14 cellular contexts compared by ENCODE assay signal in genomic region chr20:25197870-25198190, GRCh38. TPM values are rescaled to one million over a fixed set of nuclear protein-coding genes. Genes with fewer than 3 reads are reported as not detected.
DNase-seq lines count a peak whose midpoint lies in the region; ATAC-seq and TF ChIP-seq lines count a peak whose summit lies in the region.
"Had no signal": no experiment of that assay in that cellular context is flagged by ENCODE, and none has a peak within 500 bp of the region (broad histone marks: within the 10 kb centered on the region; RNA-seq: fewer than 3 reads in every experiment).

No MANE protein-coding gene starts in this region.

- intact Hi-C loops in natural killer cell (cut with micrococcal nuclease), result loop anchor here (2.0 kb wide), 1 partner anchor 205 kb away; the partner anchor contains the start of gene APMAP

- in situ Hi-C loops in GM23248 (cut with MboI), result no loop called here

- no peak for TF ChIP-seq CTCF in C4-2B (conservative IDR thresholded peaks at IDR 0.05)
- no peak for TF ChIP-seq CTCF in DND-41 (IDR thresholded peaks at IDR 0.05; ENCODE audit: borderline replicate concordance, extremely low read depth, low read length, poor library complexity, severe bottlenecking)
- no peak for TF ChIP-seq CTCF in natural killer cell (IDR thresholded peaks at IDR 0.05)
- no peak for TF ChIP-seq CTCF in GM20000 (IDR thresholded peaks at IDR 0.05; ENCODE audit: extremely low read depth, missing control alignments)

- no peaks in the 10 kb centered on the region for H3K9me2 ChIP-seq in GM23248 (ENCODE audit: insufficient read depth)

- ATAC-seq in DND-41 (ENCODE audit: insufficient read depth, low read depth) (no peak), natural killer cell (no peak)
- ATAC-seq: left lobe of liver had no signal

- no peaks in the 10 kb centered on the region for H3K27me3 Mint-ChIP-seq in activated naive CD8-positive, alpha-beta T cell treated with anti-CD3 and anti-CD28 coated beads for 36 hours
- H3K27me3 Mint-ChIP-seq in natural killer cell (ENCODE audit: low read depth in 2 of 2), result no peaks in the 10 kb centered on the region

- H3K9me3 Mint-ChIP-seq in activated naive CD8-positive, alpha-beta T cell treated with anti-CD3 and anti-CD28 coated beads for 36 hours, result no peaks in the 10 kb centered on the region
- H3K9me3 Mint-ChIP-seq in natural killer cell, result no peaks in the 10 kb centered on the region

- H3K27ac ChIP-seq in C4-2B (peak overlapping the region; percentile 99), DND-41 (ENCODE audit: low read length) (no peak overlapping the region; the same call in 1 of the 2 replicates), GM23248 (no peak overlapping the region)
- H3K27ac ChIP-seq: SJSA1 had no signal

- WGBS in GM23248 (ENCODE audit: low coverage in 1 of 2, low lambda C conversion rate in 2 of 2, missing lambda C conversion rate in 2 of 2), 2 experiments, result 66 to 73% methylated on average over 3 of the region's 3 CpGs

- H3K36me3 ChIP-seq in DND-41 (ENCODE audit: insufficient read depth, low read length) (peaks cover 9% of the 10 kb centered on the region), GM23248 (ENCODE audit: low read depth) (no peaks in the 10 kb centered on the region)

- peak overlapping the region; percentile 14 for H3K27ac Mint-ChIP-seq in activated naive CD8-positive, alpha-beta T cell treated with anti-CD3 and anti-CD28 coated beads for 36 hours
- peak overlapping the region; percentile 4 to 79 for H3K27ac Mint-ChIP-seq in natural killer cell

- no peak for DNase-seq in DND-41
- DNase-seq in activated naive CD8-positive, alpha-beta T cell treated with anti-CD3 and anti-CD28 coated beads for 36 hours, result no peak
- no peak for DNase-seq in natural killer cell
- DNase-seq in GM23248, result no peak
- DNase-seq in HuH-7.5 (ENCODE audit: low spot score), result no peak
- DNase-seq in GM20000 (ENCODE audit: low spot score), result no peak
- DNase-seq: amniotic stem cell; NCI-H187 treated with DMSO at 0.1 percent for 48 hours; NCI-H774; stimulated activated CD4-positive, alpha-beta T cell treated with anti-CD3 and anti-CD28 coated beads, Interleukin-4, amount 100 ng/mL, for 4 hours had no signal

- H3K4me3 ChIP-seq in DND-41 (ENCODE audit: low read depth in 1 of 2, low read length in 2 of 2) (no peak overlapping the region; a peak in 1 of 4 replicates), GM23248 (no peak overlapping the region)
- H3K4me3 ChIP-seq: HAP-1, SJSA1 had no signal

- H2AFZ ChIP-seq in DND-41 (ENCODE audit: low read depth, low read length), result no peak overlapping the region
- no peak overlapping the region for H2AFZ ChIP-seq in GM23248

- H4K20me1 ChIP-seq in DND-41 (ENCODE audit: insufficient read depth, low read length) (peaks cover 18% of the 10 kb centered on the region; the same call in 1 of the 2 replicates), GM23248 (ENCODE audit: insufficient read depth) (no peaks in the 10 kb centered on the region)

- H3K4me1 ChIP-seq in DND-41 (ENCODE audit: insufficient read depth, low read length) (peaks cover 40% of the 10 kb centered on the region), GM23248 (ENCODE audit: insufficient read depth) (peaks cover 19% of the 10 kb centered on the region)

- H3K4me3 Mint-ChIP-seq in activated naive CD8-positive, alpha-beta T cell treated with anti-CD3 and anti-CD28 coated beads for 36 hours, result peak overlapping the region; percentile 6
- peak overlapping the region; percentile 43 for H3K4me3 Mint-ChIP-seq in natural killer cell

- peaks cover 35% of the 10 kb centered on the region for H3K4me1 Mint-ChIP-seq in activated naive CD8-positive, alpha-beta T cell treated with anti-CD3 and anti-CD28 coated beads for 36 hours
- H3K4me1 Mint-ChIP-seq in natural killer cell, result peaks cover 34 to 39% of the 10 kb centered on the region in 2 donors

- H3K4me2 ChIP-seq in DND-41 (ENCODE audit: insufficient read depth, low read length) (peak overlapping the region; percentile 98; the same call in 1 of the 2 replicates), GM23248 (ENCODE audit: unreplicated experiment) (no peak overlapping the region)

- H3F3A ChIP-seq in GM23248 (ENCODE audit: insufficient read depth), result peaks cover 10% of the 10 kb centered on the region; the same call in 1 of the 2 replicates

- H3K27me3 ChIP-seq in DND-41 (ENCODE audit: insufficient read depth, low read length, poor library complexity) (no peaks in the 10 kb centered on the region), GM23248 (replicated peaks; ENCODE audit: insufficient read depth) (no peaks in the 10 kb centered on the region)
- H3K27me3 ChIP-seq: SJSA1 had no signal

- H3K9me3 ChIP-seq in DND-41 (ENCODE audit: insufficient read depth, low read length, severe bottlenecking), result no peaks in the 10 kb centered on the region
- no peaks in the 10 kb centered on the region for H3K9me3 ChIP-seq in GM23248 (ENCODE audit: low read depth)
- H3K9me3 ChIP-seq: SJSA1 had no signal

- H3K9ac ChIP-seq in DND-41 (ENCODE audit: low read depth, low read length) (peak overlapping the region; percentile 96; the same call in 1 of the 2 replicates), GM23248 (no peak overlapping the region)

- peaks cover 68% of the 10 kb centered on the region for H3K79me2 ChIP-seq in DND-41 (ENCODE audit: insufficient read depth, low read length)
- peaks cover 72% of the 10 kb centered on the region for H3K79me2 ChIP-seq in GM23248 (ENCODE audit: insufficient read depth)

- peaks cover 6% of the 10 kb centered on the region for H3K36me3 Mint-ChIP-seq in activated naive CD8-positive, alpha-beta T cell treated with anti-CD3 and anti-CD28 coated beads for 36 hours
- H3K36me3 Mint-ChIP-seq in natural killer cell, result no peaks in the 10 kb centered on the region

RNA-seq across cellular contexts. Expression of gene ENTPD6, which starts 2.3 kb away (rescaled TPM):
- 10 to 100 TPM; 35.2 to 40.2 TPM for total RNA-seq in activated naive CD8-positive, alpha-beta T cell treated with anti-CD3 and anti-CD28 coated beads for 36 hours
- total RNA-seq in natural killer cell, result 10 to 100 TPM; 36.4 to 43.1 (median 41.4) TPM
- total RNA-seq in GM23248 (2014; rRNA removed; shearing (Covaris generic)), result 46.4 and 50.4 TPM in 2 replicates
- 32.9 and 36.0 TPM in 2 replicates for polyA plus RNA-seq in GM23248 (2016; fragmentation: Nextera tagmentation; extraction: Ambion mirVana)

RNA-seq across cellular contexts. Expression of gene PYGB, which starts 50.1 kb away (rescaled TPM):
- total RNA-seq in activated naive CD8-positive, alpha-beta T cell treated with anti-CD3 and anti-CD28 coated beads for 36 hours, result 10 to 100 TPM; 30.3 to 31.0 TPM
- total RNA-seq in natural killer cell, result 10 to 100 TPM; 39.4 to 55.4 (median 47.0) TPM
- total RNA-seq in GM23248 (2014; rRNA removed; shearing (Covaris generic)), result 116 and 123 TPM in 2 replicates
- 74.1 and 78.3 TPM in 2 replicates for polyA plus RNA-seq in GM23248 (2016; fragmentation: Nextera tagmentation; extraction: Ambion mirVana)
